ENCODE assay signal across 8 cellular contexts in genomic region chr3:129428382-129429079, GRCh38. TPM values are rescaled to one million over a fixed set of nuclear protein-coding genes. Genes with fewer than 3 reads are reported as not detected.
DNase-seq lines count a peak whose midpoint lies in the region; ATAC-seq and TF ChIP-seq lines count a peak whose summit lies in the region.

TSS of gene EFCAB12 (minus strand) at chr3:129428636. CDS start at chr3:129428488, 148 bp downstream.

- H3K4me1 Mint-ChIP-seq in activated CD8-positive, alpha-beta T cell treated with anti-CD3 and anti-CD28 coated beads for 36 hours (ENCODE audit: low read depth), result peaks cover 36% of the 10 kb centered on the region

- H3K27ac ChIP-seq in 22Rv1 (peak within 1 kb of the TSS; percentile 75), duodenal mucosa (ENCODE audit: low read depth, low read length) (no peak within 1 kb of the TSS)

- H3K27me3 ChIP-seq in duodenal mucosa (ENCODE audit: control insufficient read depth in 1 of 2, insufficient read depth in 2 of 2, low read length in 2 of 2), result peaks cover 0 to 5% of the 10 kb centered on the region in 2 donors

- peaks cover 35% of the 10 kb centered on the region for H3K36me3 Mint-ChIP-seq in activated CD8-positive, alpha-beta T cell treated with anti-CD3 and anti-CD28 coated beads for 36 hours (ENCODE audit: low read depth)

- intact Hi-C loops in activated CD8-positive, alpha-beta T cell treated with anti-CD3 and anti-CD28 coated beads for 36 hours (cut with micrococcal nuclease), result no loop called here
- intact Hi-C loops in lower leg skin (cut with DNase I; ENCODE audit: low total_unique reads), result no loop called here

- POLR2A ChIA-PET in activated CD8-positive, alpha-beta T cell treated with anti-CD3 and anti-CD28 coated beads for 36 hours (lab: Charles Lee), result interaction anchor here (0.7 to 3.5 kb wide), 9 partner anchors 11 to 113 kb away, joined by 3 to 35 read pairs (median 6); partner anchors contain the start of genes IFT122 and MBD4

- 2% methylated on average over 33 to 42 of the region's 42 CpGs for WGBS in lower leg skin, 2 donors

- CTCF ChIA-PET in activated CD8-positive, alpha-beta T cell treated with anti-CD3 and anti-CD28 coated beads for 36 hours (lab: Charles Lee), result interaction anchor here (1.4 to 2.2 kb wide), 2 partner anchors 11 to 45 kb away, joined by 8 to 11 read pairs; partner anchors contain the start of genes IFT122 and MBD4

- H3K4me3 Mint-ChIP-seq in activated CD8-positive, alpha-beta T cell treated with anti-CD3 and anti-CD28 coated beads for 36 hours, result peak within 1 kb of the TSS; percentile 61

- peaks cover 14 to 24% of the 10 kb centered on the region in 2 donors for H3K4me1 ChIP-seq in duodenal mucosa (ENCODE audit: control insufficient read depth in 1 of 2, insufficient read depth in 2 of 2, low read length in 2 of 2)

- H3K9ac ChIP-seq in duodenal mucosa (ENCODE audit: low read depth in 1 of 2, low read length in 2 of 2), result peak within 1 kb of the TSS; percentile 23 to 45

- DNase-seq in NCI-H345 treated with DMSO at 0.1 percent for 48 hours (lab: John Stamatoyannopoulos, UW; ENCODE audit: unreplicated experiment) (peak; percentile 60), lower leg skin (ENCODE audit: low spot score in 2 of 2) (peak; percentile 95 to 99)
- DNase-seq in activated CD8-positive, alpha-beta T cell treated with anti-CD3 and anti-CD28 coated beads for 36 hours, result peak; percentile 93
- peak; percentile 87 to 88 for DNase-seq in stimulated activated CD4-positive, alpha-beta T cell treated with anti-CD3 and anti-CD28 coated beads, Interleukin-2, amount 100 ng/mL, for 48 hours

- H3K4me3 ChIP-seq in duodenal mucosa (ENCODE audit: low read depth in 1 of 2, low read length in 2 of 2) (peak within 1 kb of the TSS; percentile 78), lower leg skin (ENCODE audit: low read depth, poor library complexity, severe bottlenecking) (no peak within 1 kb of the TSS)

- H3K36me3 ChIP-seq in duodenal mucosa (ENCODE audit: control insufficient read depth in 1 of 2, insufficient read depth in 2 of 2, low read length in 2 of 2), result peaks cover 16 to 28% of the 10 kb centered on the region in 2 donors

- H3K9me3 ChIP-seq in duodenal mucosa (ENCODE audit: control insufficient read depth in 1 of 2, low read length in 2 of 2), result no peaks in the 10 kb centered on the region

- peak; percentile 69 for ATAC-seq in GM18519 (IDR thresholded peaks at IDR 0.05; ENCODE audit: low FRiP score, unreplicated experiment)
- ATAC-seq in HG03095 (IDR thresholded peaks at IDR 0.05; ENCODE audit: unreplicated experiment), result peak; percentile 75
- ATAC-seq in activated CD8-positive, alpha-beta T cell treated with anti-CD3 and anti-CD28 coated beads for 36 hours, result peak; percentile 96

- no peak for TF ChIP-seq POLR2A in lower leg skin (IDR thresholded peaks at IDR 0.05)

- peaks cover 2% of the 10 kb centered on the region for H3K27me3 Mint-ChIP-seq in activated CD8-positive, alpha-beta T cell treated with anti-CD3 and anti-CD28 coated beads for 36 hours

- TF ChIP-seq CTCF in 22Rv1 (IDR thresholded peaks at IDR 0.05) (no peak), lower leg skin (IDR thresholded peaks at IDR 0.05) (no peak)
- TF ChIP-seq CTCF in activated CD8-positive, alpha-beta T cell treated with anti-CD3 and anti-CD28 coated beads for 36 hours (IDR thresholded peaks at IDR 0.05), result no peak

- no peaks in the 10 kb centered on the region for H3K9me3 Mint-ChIP-seq in activated CD8-positive, alpha-beta T cell treated with anti-CD3 and anti-CD28 coated beads for 36 hours

- peak within 1 kb of the TSS; percentile 58 for H3K27ac Mint-ChIP-seq in activated CD8-positive, alpha-beta T cell treated with anti-CD3 and anti-CD28 coated beads for 36 hours

RNA-seq across cellular contexts. Expression of gene EFCAB12, which starts in this region (rescaled TPM):
- total RNA-seq in activated CD8-positive, alpha-beta T cell treated with anti-CD3 and anti-CD28 coated beads for 36 hours, result under 1 TPM; 0.56 to 0.65 TPM
- total RNA-seq in lower leg skin, result not detected

Comparison
In these comparisons a context has a peak if more than half of its experiments do, and no peak if none do; other contexts are left out.
1. Peak in DNase-seq and ATAC-seq in activated CD8-positive, alpha-beta T cell treated with anti-CD3 and anti-CD28 coated beads for 36 hours; RNA of the gene not detected or under 1 TPM.
2. Peak in DNase-seq in lower leg skin; RNA of the gene not detected or under 1 TPM.